16 cellular contexts compared by ENCODE assay signal in genomic region chr13:93169980-93170379, GRCh38.
DNase-seq lines count a peak whose midpoint lies in the region; ATAC-seq, FAIRE-seq and TF ChIP-seq lines count a peak whose summit lies in the region.
"Had no signal": no experiment of that assay in that cellular context is flagged by ENCODE, and none has a peak within 500 bp of the region (broad histone marks: within the 10 kb centered on the region; RNA-seq: fewer than 3 reads in every experiment).

No MANE protein-coding gene starts in this region.

- no peak overlapping the region for H3K4me3 ChIP-seq in fibroblast of pulmonary artery (replicated peaks; ENCODE audit: low read depth, low read length)
- H3K4me3 ChIP-seq: BLaER1 treated with 17β-estradiol and CSF1 and Interleukin-3, amounts not matched to agents 10 nM and 100 nM; body of pancreas; K562; skin epidermis had no signal

- TF ChIP-seq CTCF in fibroblast of pulmonary artery (IDR thresholded peaks at IDR 0.05; ENCODE audit: low read length, missing control alignments), result no peak

- no peak for ATAC-seq in HG03354 (IDR thresholded peaks at IDR 0.05; ENCODE audit: poor library complexity, severe bottlenecking, unreplicated experiment)
- ATAC-seq: body of pancreas; K562; natural killer cell treated with Interleukin-12 subunit alpha and Interleukin-12 subunit beta and Interleukin-15 and Interleukin-18, amount 100 ng/mL, for 72 hours had no signal

- no peak for FAIRE-seq in urothelium cell line (lab: Jason Lieb, UNC)
- FAIRE-seq: endothelial cell of umbilical vein, H1, K562 had no signal

- peak; percentile 3 for DNase-seq in stimulated activated CD4-positive, alpha-beta T cell treated with anti-CD3 and anti-CD28 coated beads, Interleukin-1b, Interleukin-23, amount 100 ng/mL, for 48 hours
- no peak for DNase-seq in stimulated activated CD4-positive, alpha-beta T cell treated with anti-CD3 and anti-CD28 coated beads, Interleukin-2, amount 100 ng/mL, for 24 hours
- DNase-seq in RKO (ENCODE audit: low spot score) (peak; percentile 75), fibroblast of pulmonary artery (ENCODE audit: low read depth) (peak; percentile 67), urothelium cell line (ENCODE audit: low spot score) (peak; percentile 74), amniotic stem cell (lab: John Stamatoyannopoulos, UW) (no peak), NOMO-1 treated with DMSO at 0.1 percent for 48 hours (lab: John Stamatoyannopoulos, UW; ENCODE audit: unreplicated experiment) (no peak)
- DNase-seq: body of pancreas, NCI-H2081 had no signal

Comparison
In these comparisons a context has a peak if more than half of its experiments do, and no peak if none do; other contexts are left out.
1. DNase-seq: peak in stimulated activated CD4-positive, alpha-beta T cell treated with anti-CD3 and anti-CD28 coated beads, Interleukin-1b, Interleukin-23, amount 100 ng/mL, for 48 hours (single experiment), RKO (single experiment), fibroblast of pulmonary artery (single experiment) and urothelium cell line (single experiment); none in stimulated activated CD4-positive, alpha-beta T cell treated with anti-CD3 and anti-CD28 coated beads, Interleukin-2, amount 100 ng/mL, for 24 hours (0 of 2), amniotic stem cell (single experiment) and NOMO-1 treated with DMSO at 0.1 percent for 48 hours (single experiment).